In the genomic region with DNA sequence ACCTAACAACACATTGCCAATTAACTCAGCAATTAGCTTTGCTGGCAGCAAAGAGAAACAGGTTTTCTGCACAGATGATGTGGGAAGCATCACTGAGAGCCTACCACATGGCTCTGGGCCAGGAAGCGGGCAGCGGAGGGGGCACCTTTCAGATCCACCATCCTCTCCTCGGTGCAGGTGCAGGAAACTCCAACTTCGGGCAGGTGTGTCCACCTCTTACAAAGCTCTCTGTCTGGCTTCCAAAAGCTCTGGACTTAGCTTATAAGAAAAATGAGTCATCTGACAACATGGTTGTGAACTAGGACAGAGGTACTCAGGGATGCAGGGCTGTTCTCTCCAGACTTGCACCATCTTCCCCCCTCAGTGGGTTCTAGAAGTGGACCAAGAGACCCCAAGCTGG, we compare ENCODE assay signal across 23 cellular contexts.
A peak's percentile ranks its signal among the peaks of the same experiment; 100 is the strongest.
DNase-seq lines count a peak whose midpoint lies in the region; ATAC-seq and TF ChIP-seq lines count a peak whose summit lies in the region.
"Had no signal": no experiment of that assay in that cellular context is flagged by ENCODE, and none has a peak within 500 bp of the region (broad histone marks: within the 10 kb centered on the region; RNA-seq: fewer than 3 reads in every experiment).

No MANE protein-coding gene starts in this region.

- H3K36me3 Mint-ChIP-seq in Caco-2 (ENCODE audit: insufficient read depth, unreplicated experiment) = peaks cover under 1% of the 10 kb centered on the region
- H3K36me3 Mint-ChIP-seq: stimulated activated memory B cell treated with anti-CD40 and anti-IgM and Interleukin-4, amounts not matched to agents 10 μg/mL and 1 μg/mL and 100 μg/mL, for 72 hours had no signal

- H2AK5ac ChIP-seq in trophoblast cell (ENCODE audit: low read length) = peak overlapping the region; percentile 8

- no peak overlapping the region for H3K23ac ChIP-seq in trophoblast cell (ENCODE audit: low read length)

- peak overlapping the region; percentile 5 for H3K27ac ChIP-seq in trophoblast cell (ENCODE audit: low read depth, low read length)
- H3K27ac ChIP-seq in hepatocyte = no peak overlapping the region
- H3K27ac ChIP-seq: 22Rv1, esophagus muscularis mucosa, gastroesophageal sphincter, skin epidermis, testis had no signal

- H4K12ac ChIP-seq in trophoblast cell (ENCODE audit: low read depth, low read length) = no peak overlapping the region

- H2BK12ac ChIP-seq in trophoblast cell (ENCODE audit: low read length) = peak overlapping the region; percentile 70

- H3K9me3 ChIP-seq in trophoblast cell (ENCODE audit: insufficient read depth, low read depth, low read length) (no peaks in the 10 kb centered on the region), hepatocyte (ENCODE audit: low read depth) (no peaks in the 10 kb centered on the region), Caco-2 (no peaks in the 10 kb centered on the region)
- H3K9me3 ChIP-seq: testis had no signal

- no TSS peak for BruUV-seq in Caco-2 (replicated peaks; lab: Mats Ljungman, UMichigan)

- H3K4me3 Mint-ChIP-seq in Caco-2 (ENCODE audit: unreplicated experiment) = no peak overlapping the region
- H3K4me3 Mint-ChIP-seq: activated naive CD4-positive, alpha-beta T cell treated with anti-CD3 and anti-CD28 coated beads for 36 hours; activated T-cell treated with anti-CD3 and anti-CD28 coated beads, Interleukin-2, amount 50 U/mL, for 4 hours; memory B cell; stimulated activated memory B cell treated with anti-CD40 and anti-IgM and Interleukin-4, amounts not matched to agents 10 μg/mL and 1 μg/mL and 100 μg/mL, for 72 hours; T-helper 1 cell treated with Interleukin-12 subunit alpha and Interleukin-12 subunit beta and Interleukin-4 antibody, amounts not matched to agents 30 μg/mL and 1 μg/mL, for 36 hours had no signal

- H3K79me1 ChIP-seq in trophoblast cell (ENCODE audit: low read length) = peaks cover 20% of the 10 kb centered on the region

- no peak overlapping the region for H3K4me3 ChIP-seq in trophoblast cell (ENCODE audit: low read depth, low read length)
- no peak overlapping the region for H3K4me3 ChIP-seq in hepatocyte
- H3K4me3 ChIP-seq in Caco-2 (ENCODE audit: low read depth, low read length) = no peak overlapping the region
- H3K4me3 ChIP-seq: esophagus muscularis mucosa, gastroesophageal sphincter, skin epidermis, testis had no signal

- no peak overlapping the region for H3K9ac ChIP-seq in trophoblast cell (ENCODE audit: low read length)

- H3K18ac ChIP-seq in trophoblast cell (ENCODE audit: low read length) = no peak overlapping the region

- no peaks in the 10 kb centered on the region for H3K27me3 ChIP-seq in trophoblast cell (ENCODE audit: insufficient read depth, low read length)
- no peaks in the 10 kb centered on the region for H3K27me3 ChIP-seq in hepatocyte
- no peaks in the 10 kb centered on the region for H3K27me3 ChIP-seq in Caco-2 (replicated peaks; ENCODE audit: control insufficient read depth, insufficient read depth, low read length)
- H3K27me3 ChIP-seq: testis had no signal

- H3K9me2 ChIP-seq in hepatocyte (replicated peaks; ENCODE audit: insufficient read depth) = no peaks in the 10 kb centered on the region

- H3K14ac ChIP-seq in trophoblast cell (ENCODE audit: low read length) = no peak overlapping the region

- H4K8ac ChIP-seq in trophoblast cell (ENCODE audit: low read depth, low read length) = no peak overlapping the region

- H3K79me2 ChIP-seq in trophoblast cell (ENCODE audit: control insufficient read depth, insufficient read depth, low read length, poor library complexity) = peaks cover 3% of the 10 kb centered on the region
- no peaks in the 10 kb centered on the region for H3K79me2 ChIP-seq in hepatocyte

- intact Hi-C loops in Caco-2 (cut with micrococcal nuclease; ENCODE audit: unreplicated experiment) = no loop called here

- H4K91ac ChIP-seq in trophoblast cell (ENCODE audit: low read depth, low read length) = peak overlapping the region; percentile 88

- no peak overlapping the region for H3K4ac ChIP-seq in trophoblast cell (ENCODE audit: low read depth, low read length)

- H2BK120ac ChIP-seq in trophoblast cell (ENCODE audit: insufficient read depth, low read length, poor library complexity) = peak overlapping the region; percentile 84

- TF ChIP-seq CTCF in hepatocyte (IDR thresholded peaks at IDR 0.05; ENCODE audit: poor library complexity) (no peak), Caco-2 (IDR thresholded peaks at IDR 0.05; ENCODE audit: insufficient read depth in 1 of 2, low read depth in 1 of 2, low read length in 1 of 2, severe bottlenecking in 1 of 2, unreplicated experiment in 1 of 2) (no peak)

- WGBS in trophoblast cell (ENCODE audit: extremely low coverage, insufficient coverage, insufficient read length) = no CpG with 5 or more reads among the region's 4 CpGs
- 84% methylated on average over 4 of the region's 4 CpGs for WGBS in hepatocyte (ENCODE audit: low lambda C conversion rate, missing lambda C conversion rate)

- DNase-seq in DMS53 (lab: John Stamatoyannopoulos, UW) (peak; percentile 17), DMS53 treated with DMSO at 0.1 percent for 48 hours (lab: John Stamatoyannopoulos, UW; ENCODE audit: unreplicated experiment) (no peak), NCI-H345 (lab: John Stamatoyannopoulos, UW) (peak; percentile 32), cerebellum (ENCODE audit: low spot score) (peak; percentile 67), trophoblast cell (peak in 1 of 2 donors; percentile 20), hepatocyte (ENCODE audit: low spot score) (no peak), Caco-2 (no peak)
- DNase-seq: activated CD4-positive, alpha-beta T cell treated with anti-CD3 and anti-CD28 coated beads for 4 hours; activated naive CD4-positive, alpha-beta T cell treated with anti-CD3 and anti-CD28 coated beads for 36 hours; activated T-cell treated with anti-CD3 and anti-CD28 coated beads, Interleukin-2, amount 50 U/mL, for 4 hours; kidney glomerular epithelial cell; NCI-H1436; NK-92 treated with Interleukin-12 subunit alpha and Interleukin-12 subunit beta, amount 100 ng/mL, for 24 hours; stimulated activated CD4-positive, alpha-beta T cell treated with anti-CD3 and anti-CD28 coated beads, Interleukin-1b, Interleukin-23, amount 100 ng/mL, for 48 hours; testis had no signal

- H3K36me3 ChIP-seq in trophoblast cell (ENCODE audit: control insufficient read depth in 1 of 2, insufficient read depth in 2 of 2, low read length in 2 of 2) = no peaks in the 10 kb centered on the region
- no peaks in the 10 kb centered on the region for H3K36me3 ChIP-seq in hepatocyte (replicated peaks; ENCODE audit: insufficient read depth, low read depth)
- no peaks in the 10 kb centered on the region for H3K36me3 ChIP-seq in Caco-2 (ENCODE audit: control insufficient read depth, insufficient read depth, low read length)
- H3K36me3 ChIP-seq: esophagus muscularis mucosa, gastroesophageal sphincter had no signal

- H3K4me2 ChIP-seq in trophoblast cell (ENCODE audit: low read length) = no peak overlapping the region
- no peak overlapping the region for H3K4me2 ChIP-seq in hepatocyte

- peaks cover 26 to 33% of the 10 kb centered on the region in 2 experiments for H3K4me1 ChIP-seq in trophoblast cell (ENCODE audit: control insufficient read depth in 1 of 2, insufficient read depth in 2 of 2, low read length in 2 of 2)
- no peaks in the 10 kb centered on the region for H3K4me1 ChIP-seq in hepatocyte (ENCODE audit: insufficient read depth)
- H3K4me1 ChIP-seq in Caco-2 = peaks cover 43% of the 10 kb centered on the region
- H3K4me1 ChIP-seq: gastroesophageal sphincter, testis had no signal

- no peak for ATAC-seq in HG03159 (IDR thresholded peaks at IDR 0.05; ENCODE audit: unreplicated experiment)
- ATAC-seq: activated T-cell treated with anti-CD3 and anti-CD28 coated beads, Interleukin-2, amount 50 U/mL, for 4 hours; gastroesophageal sphincter; stimulated activated memory B cell treated with anti-CD40 and anti-IgM and Interleukin-4, amounts not matched to agents 10 μg/mL and 1 μg/mL and 100 μg/mL, for 72 hours had no signal

- H3K27ac Mint-ChIP-seq in Caco-2 (ENCODE audit: unreplicated experiment) = no peak overlapping the region
- H3K27ac Mint-ChIP-seq: activated naive CD4-positive, alpha-beta T cell treated with anti-CD3 and anti-CD28 coated beads for 36 hours; memory B cell; stimulated activated memory B cell treated with anti-CD40 and anti-IgM and Interleukin-4, amounts not matched to agents 10 μg/mL and 1 μg/mL and 100 μg/mL, for 72 hours; T-helper 1 cell treated with Interleukin-12 subunit alpha and Interleukin-12 subunit beta and Interleukin-4 antibody, amounts not matched to agents 30 μg/mL and 1 μg/mL, for 36 hours had no signal

- H2BK5ac ChIP-seq in trophoblast cell (ENCODE audit: low read depth, low read length, poor library complexity) = peak overlapping the region; percentile 26

- no peaks in the 10 kb centered on the region for H3K27me3 Mint-ChIP-seq in Caco-2 (ENCODE audit: insufficient read depth, unreplicated experiment)

- POLR2A ChIA-PET in Caco-2 (lab: Charles Lee) = no interaction called here

- H2AFZ ChIP-seq in trophoblast cell (ENCODE audit: insufficient read depth, low read length, poor library complexity) = no peak overlapping the region
- no peak overlapping the region for H2AFZ ChIP-seq in hepatocyte

- peaks cover 18% of the 10 kb centered on the region for H3K4me1 Mint-ChIP-seq in Caco-2 (ENCODE audit: low read depth, unreplicated experiment)

- no peaks in the 10 kb centered on the region for H3K9me3 Mint-ChIP-seq in Caco-2 (ENCODE audit: unreplicated experiment)
- H3K9me3 Mint-ChIP-seq: activated T-cell treated with anti-CD3 and anti-CD28 coated beads, Interleukin-2, amount 50 U/mL, for 4 hours; T-helper 1 cell treated with Interleukin-12 subunit alpha and Interleukin-12 subunit beta and Interleukin-4 antibody, amounts not matched to agents 30 μg/mL and 1 μg/mL, for 36 hours had no signal

- no peaks in the 10 kb centered on the region for H4K20me1 ChIP-seq in hepatocyte (ENCODE audit: insufficient read depth, poor library complexity, severe bottlenecking)

- CTCF ChIA-PET in Caco-2 (lab: Charles Lee) = interaction anchor here (1.1 kb wide), 1 partner anchor 80 kb away, joined by 3 read pairs; no protein-coding TSS in a partner anchor

Comparison
In these comparisons a context has a peak if more than half of its experiments do, and no peak if none do; other contexts are left out.
1. DNase-seq: peak in DMS53 (single experiment), NCI-H345 (single experiment) and cerebellum (single experiment); none in DMS53 treated with DMSO at 0.1 percent for 48 hours (single experiment), hepatocyte (single experiment) and Caco-2 (0 of 2).